13 cellular contexts compared by ENCODE assay signal in genomic region chr3:188446791-188447190, GRCh38.
DNase-seq lines count a peak whose midpoint lies in the region; ATAC-seq and TF ChIP-seq lines count a peak whose summit lies in the region.
"Had no signal": no experiment of that assay in that cellular context is flagged by ENCODE, and none has a peak within 500 bp of the region (broad histone marks: within the 10 kb centered on the region; RNA-seq: fewer than 3 reads in every experiment).

No MANE protein-coding gene starts in this region.

- DNase-seq in GM12865 (ENCODE audit: low read depth) (peak; percentile 79), NCI-H82 (lab: John Stamatoyannopoulos, UW) (no peak), NCI-H2171 (lab: John Stamatoyannopoulos, UW) (no peak), suprapubic skin (ENCODE audit: low spot score in 2 of 2) (no peak)
- DNase-seq in stimulated activated CD4-positive, alpha-beta T cell treated with anti-CD3 and anti-CD28 coated beads, Interleukin-15, amount 100 ng/mL, for 24 hours, result no peak
- DNase-seq: activated T-cell treated with anti-CD3 and anti-CD28 coated beads, Interleukin-2, amount 50 U/mL, for 1 hour; caudate nucleus; pancreas; stimulated activated CD4-positive, alpha-beta T cell treated with anti-CD3 and anti-CD28 coated beads, Interleukin-4, amount 100 ng/mL, for 1 hour had no signal

- H3K79me2 ChIP-seq in SU-DHL-6 (ENCODE audit: insufficient read depth, low read length), result no peaks in the 10 kb centered on the region

- ATAC-seq in GM19468 (IDR thresholded peaks at IDR 0.05; ENCODE audit: extremely low read depth, unreplicated experiment) (peak; percentile 18), HG03066 (IDR thresholded peaks at IDR 0.05; ENCODE audit: low read depth, unreplicated experiment) (peak; percentile 64)
- ATAC-seq: pancreas had no signal

- TF ChIP-seq POLR2A in suprapubic skin (IDR thresholded peaks at IDR 0.05), result no peak

- H3K9me3 ChIP-seq in SU-DHL-6 (ENCODE audit: insufficient read depth, low read length), result no peaks in the 10 kb centered on the region
- no peaks in the 10 kb centered on the region for H3K9me3 ChIP-seq in suprapubic skin
- H3K9me3 ChIP-seq: pancreas had no signal

- no peaks in the 10 kb centered on the region for H3K4me1 ChIP-seq in suprapubic skin
- H3K4me1 ChIP-seq: pancreas had no signal

- H3K27me3 ChIP-seq in SU-DHL-6 (ENCODE audit: low read length) (no peaks in the 10 kb centered on the region), suprapubic skin (no peaks in the 10 kb centered on the region)
- H3K27me3 ChIP-seq: pancreas had no signal

- H4K20me1 ChIP-seq in SU-DHL-6 (ENCODE audit: low read depth, low read length), result no peaks in the 10 kb centered on the region

- WGBS in suprapubic skin, result 84% methylated on average over 2 of the region's 2 CpGs

- H3K9ac ChIP-seq in SU-DHL-6 (ENCODE audit: low read length), result no peak overlapping the region

- H3K36me3 ChIP-seq in SU-DHL-6 (ENCODE audit: low read length) (no peaks in the 10 kb centered on the region), suprapubic skin (no peaks in the 10 kb centered on the region)
- H3K36me3 ChIP-seq: pancreas had no signal

- TF ChIP-seq EP300 in suprapubic skin (IDR thresholded peaks at IDR 0.05), result no peak

- H3F3A ChIP-seq in SU-DHL-6 (ENCODE audit: insufficient read depth), result peaks cover 15% of the 10 kb centered on the region; the same call in 1 of the 2 replicates

- no peak for TF ChIP-seq CTCF in GM12865 (IDR thresholded peaks at IDR 0.05; ENCODE audit: insufficient read depth, low read depth, low read length, missing control alignments)
- no peak for TF ChIP-seq CTCF in SU-DHL-6 (IDR thresholded peaks at IDR 0.05; ENCODE audit: insufficient read depth, low read length, poor library complexity, severe bottlenecking)
- no peak for TF ChIP-seq CTCF in suprapubic skin (IDR thresholded peaks at IDR 0.05)

- H3K9me2 ChIP-seq in SU-DHL-6 (replicated peaks; ENCODE audit: insufficient read depth, low read length), result no peaks in the 10 kb centered on the region

- peak overlapping the region; percentile 21 for H3K27ac ChIP-seq in SU-DHL-6 (ENCODE audit: low read depth, low read length)
- no peak overlapping the region for H3K27ac ChIP-seq in suprapubic skin
- H3K27ac ChIP-seq: C4-2B, pancreas had no signal

- no peak overlapping the region for H3K4me3 ChIP-seq in GM12865 (ENCODE audit: low read depth, low read length)
- no peak overlapping the region for H3K4me3 ChIP-seq in SU-DHL-6 (ENCODE audit: insufficient read depth, low read length, poor library complexity, severe bottlenecking)
- no peak overlapping the region for H3K4me3 ChIP-seq in suprapubic skin
- H3K4me3 ChIP-seq: pancreas had no signal

- no peak overlapping the region for H2AFZ ChIP-seq in SU-DHL-6 (ENCODE audit: low read depth, low read length, severe bottlenecking)

- peak overlapping the region; percentile 42 for H3K4me2 ChIP-seq in SU-DHL-6 (ENCODE audit: low read depth, low read length, poor library complexity, severe bottlenecking)
